In genomic region chr1:206809504-206810084, GRCh38 we compare ENCODE assay signal across 1 cellular context.
TF ChIP-seq lines count a peak whose summit lies in the region.

No MANE protein-coding gene starts in this region.

TF ChIP-seq in WTC11, 78 proteins besides CTCF, POLR2A, EP300 and RAD21 (continued from another document):
- TF ChIP-seq ERG (CRISPR knock-in tag; IDR thresholded peaks at IDR 0.05) = no peak
- no peak for TF ChIP-seq GRHL2 (CRISPR knock-in tag; IDR thresholded peaks at IDR 0.05; ENCODE audit: insufficient replicate concordance, severe bottlenecking)
- no peak for TF ChIP-seq FOXP4 (CRISPR knock-in tag; IDR thresholded peaks at IDR 0.05)
